In the genomic region with DNA sequence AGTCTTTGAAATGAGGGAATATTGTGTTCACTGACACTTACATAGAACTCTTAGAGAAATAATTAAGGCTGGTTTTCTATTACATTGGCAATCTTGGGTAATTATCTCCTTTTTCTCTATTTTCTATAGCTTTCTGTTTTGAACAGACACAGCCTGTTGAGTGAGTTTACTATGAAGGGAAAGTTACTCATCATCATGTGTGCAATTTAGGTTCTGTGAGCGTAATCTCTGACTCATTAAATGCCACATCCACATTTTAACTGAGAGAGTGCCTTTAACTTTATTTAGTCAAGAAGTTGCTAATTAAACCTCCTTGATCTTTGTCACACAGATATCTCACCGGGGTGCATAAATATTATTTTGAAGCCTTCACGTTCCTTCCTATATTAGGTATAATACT, we compare ENCODE assay signal across 16 cellular contexts.
DNase-seq lines count a peak whose midpoint lies in the region; FAIRE-seq and TF ChIP-seq lines count a peak whose summit lies in the region.
"Had no signal": no experiment of that assay in that cellular context is flagged by ENCODE, and none has a peak within 500 bp of the region (broad histone marks: within the 10 kb centered on the region; RNA-seq: fewer than 3 reads in every experiment).

No MANE protein-coding gene starts in this region.

- FAIRE-seq in kidney (lab: Jason Lieb, UNC), result no peak
- FAIRE-seq: small intestine had no signal

- no peaks in the 10 kb centered on the region for H3K9me3 Mint-ChIP-seq in activated CD4-positive, alpha-beta memory T cell treated with anti-CD3 and anti-CD28 coated beads, Interleukin-2, amount 10 ng/mL, durations not matched to agents 7 days and 5 days
- H3K9me3 Mint-ChIP-seq: endodermal cell had no signal

- no peaks in the 10 kb centered on the region for H3K4me1 Mint-ChIP-seq in activated CD4-positive, alpha-beta memory T cell treated with anti-CD3 and anti-CD28 coated beads, Interleukin-2, amount 10 ng/mL, durations not matched to agents 7 days and 5 days
- H3K4me1 Mint-ChIP-seq: endodermal cell had no signal

- H3K27ac ChIP-seq in kidney (ENCODE audit: low read depth in 2 of 2, low read length in 2 of 2), result no peak overlapping the region
- H3K27ac ChIP-seq: adrenal gland, Peyer's patch, transverse colon, VCaP had no signal

- no peaks in the 10 kb centered on the region for H3K4me1 ChIP-seq in kidney (ENCODE audit: control insufficient read depth in 1 of 2, insufficient read depth in 1 of 2, low read depth in 1 of 2, low read length in 2 of 2)
- H3K4me1 ChIP-seq: adrenal gland, Peyer's patch, transverse colon had no signal

- DNase-seq in AG08396 (ENCODE audit: low spot score) (peak; percentile 21), M059J (ENCODE audit: low read depth) (peak; percentile 57), amniotic epithelial cell (ENCODE audit: low read depth) (peak; percentile 77), hepatic stellate cell (ENCODE audit: low spot score) (peak; percentile 4), AML-193 (lab: John Stamatoyannopoulos, UW) (no peak), HEK293T (ENCODE audit: extremely low spot score) (no peak), kidney (no peak)
- DNase-seq in activated CD4-positive, alpha-beta memory T cell treated with anti-CD3 and anti-CD28 coated beads, Interleukin-2, amount 10 ng/mL, durations not matched to agents 7 days and 5 days, result no peak
- DNase-seq: adrenal gland, C1 segment of cervical spinal cord, endodermal cell, NCI-H187, Peyer's patch, small intestine, transverse colon had no signal

- H3K9ac ChIP-seq in kidney (ENCODE audit: low read length in 2 of 2), result no peak overlapping the region

- H3K36me3 Mint-ChIP-seq in activated CD4-positive, alpha-beta memory T cell treated with anti-CD3 and anti-CD28 coated beads, Interleukin-2, amount 10 ng/mL, durations not matched to agents 7 days and 5 days (ENCODE audit: low read depth), result no peaks in the 10 kb centered on the region

- no peak overlapping the region for H3K4me3 ChIP-seq in kidney (ENCODE audit: low read length in 2 of 2)
- H3K4me3 ChIP-seq: adrenal gland, Peyer's patch, transverse colon had no signal

- no peaks in the 10 kb centered on the region for H3K36me3 ChIP-seq in kidney (ENCODE audit: control insufficient read depth in 1 of 2, insufficient read depth in 2 of 2, low read length in 2 of 2)
- H3K36me3 ChIP-seq: adrenal gland, Peyer's patch, transverse colon had no signal

- intact Hi-C loops in kidney (cut with DNase I), result no loop called here

- H3K27me3 Mint-ChIP-seq in activated CD4-positive, alpha-beta memory T cell treated with anti-CD3 and anti-CD28 coated beads, Interleukin-2, amount 10 ng/mL, durations not matched to agents 7 days and 5 days, result no peaks in the 10 kb centered on the region

- H3K27ac Mint-ChIP-seq in activated CD4-positive, alpha-beta memory T cell treated with anti-CD3 and anti-CD28 coated beads, Interleukin-2, amount 10 ng/mL, durations not matched to agents 7 days and 5 days, result no peak overlapping the region
- H3K27ac Mint-ChIP-seq: endodermal cell had no signal

- no peak overlapping the region for H3K4me3 Mint-ChIP-seq in activated CD4-positive, alpha-beta memory T cell treated with anti-CD3 and anti-CD28 coated beads, Interleukin-2, amount 10 ng/mL, durations not matched to agents 7 days and 5 days
- H3K4me3 Mint-ChIP-seq: endodermal cell had no signal

- H3K9me3 ChIP-seq in kidney (ENCODE audit: control insufficient read depth in 1 of 2, low read length in 2 of 2), result no peaks in the 10 kb centered on the region
- H3K9me3 ChIP-seq: adrenal gland, Peyer's patch, transverse colon had no signal

- CTCF ChIA-PET in activated CD4-positive, alpha-beta memory T cell treated with anti-CD3 and anti-CD28 coated beads, Interleukin-2, amount 10 ng/mL, durations not matched to agents 7 days and 5 days (lab: Charles Lee), result no interaction called here
- CTCF ChIA-PET in HEK293T (lab: Yijun Ruan, JAX), result no interaction called here

- no peak for TF ChIP-seq CTCF in kidney (IDR thresholded peaks at IDR 0.05; ENCODE audit: borderline replicate concordance, extremely low read depth, insufficient read depth)

- POLR2A ChIA-PET in activated CD4-positive, alpha-beta memory T cell treated with anti-CD3 and anti-CD28 coated beads, Interleukin-2, amount 10 ng/mL, durations not matched to agents 7 days and 5 days (lab: Charles Lee), result no interaction called here
- POLR2A ChIA-PET in HEK293T (lab: Yijun Ruan, JAX), result no interaction called here

TF ChIP-seq in HEK293T, 16 proteins besides CTCF, POLR2A, EP300 and RAD21:
- TF ChIP-seq CTBP1 (IDR thresholded peaks at IDR 0.05; ENCODE audit: borderline replicate concordance) (no peak), ARNT (IDR thresholded peaks at IDR 0.05) (no peak)

Comparison
In these comparisons a context has a peak if more than half of its experiments do, and no peak if none do; other contexts are left out.
1. DNase-seq: peak in AG08396 (single experiment), M059J (single experiment), amniotic epithelial cell (single experiment) and hepatic stellate cell (single experiment); none in activated CD4-positive, alpha-beta memory T cell treated with anti-CD3 and anti-CD28 coated beads, Interleukin-2, amount 10 ng/mL, durations not matched to agents 7 days and 5 days (single experiment), AML-193 (0 of 2), HEK293T (single experiment) and kidney (single experiment).